Comparison of ENCODE assay signal across 8 cellular contexts in genomic region chr6:52157301-52157930, GRCh38. TPM values are rescaled to one million over a fixed set of nuclear protein-coding genes. Genes with fewer than 3 reads are reported as not detected.
DNase-seq lines count a peak whose midpoint lies in the region; ATAC-seq and TF ChIP-seq lines count a peak whose summit lies in the region.

No MANE protein-coding gene starts in this region.

- H3K4me3 Mint-ChIP-seq in chondrocyte (ENCODE audit: unreplicated experiment) = no peak overlapping the region
- no peak overlapping the region for H3K4me3 Mint-ChIP-seq in T-helper 17 cell

- H3K27me3 Mint-ChIP-seq in chondrocyte (ENCODE audit: low read depth) (peaks cover 33% of the 10 kb centered on the region), T-helper 17 cell (peaks cover 28% of the 10 kb centered on the region)

- H3K9me3 Mint-ChIP-seq in chondrocyte (ENCODE audit: low read depth) = no peaks in the 10 kb centered on the region

- no peaks in the 10 kb centered on the region for H3K9me3 ChIP-seq in T-helper 17 cell (ENCODE audit: control insufficient read depth, low read length, poor library complexity, severe bottlenecking)

- TF ChIP-seq CTCF in chondrocyte (IDR thresholded peaks at IDR 0.05) = no peak

- DNase-seq in CD1c-positive myeloid dendritic cell (ENCODE audit: extremely low spot score) = peak; percentile 41
- no peak for DNase-seq in chondrocyte (ENCODE audit: low spot score)
- DNase-seq in SHP77 (lab: John Stamatoyannopoulos, UW) = no peak
- no peak for DNase-seq in NCI-H1436 (lab: John Stamatoyannopoulos, UW)
- DNase-seq in T-helper 17 cell = no peak
- no peak for DNase-seq in DMS53 treated with DMSO at 0.1 percent for 48 hours (lab: John Stamatoyannopoulos, UW; ENCODE audit: unreplicated experiment)

- H3K4me1 Mint-ChIP-seq in chondrocyte (ENCODE audit: low read depth) (no peaks in the 10 kb centered on the region), T-helper 17 cell (peaks cover 19% of the 10 kb centered on the region)

- H3K36me3 Mint-ChIP-seq in chondrocyte (ENCODE audit: low read depth) (no peaks in the 10 kb centered on the region), T-helper 17 cell (ENCODE audit: low read depth) (no peaks in the 10 kb centered on the region)

- ATAC-seq in GM19455 (IDR thresholded peaks at IDR 0.05; ENCODE audit: unreplicated experiment) (peak; percentile 43), HG03342 (IDR thresholded peaks at IDR 0.05; ENCODE audit: unreplicated experiment) (peak; percentile 64), T-helper 17 cell (no peak)

- H3K27ac Mint-ChIP-seq in chondrocyte (ENCODE audit: unreplicated experiment) = peak overlapping the region; percentile 18
- no peak overlapping the region for H3K27ac Mint-ChIP-seq in T-helper 17 cell

RNA-seq across cellular contexts. Expression of gene IL17A, which starts 28.8 kb away (rescaled TPM):
- total RNA-seq in chondrocyte (not detected in 3 replicates), T-helper 17 cell (under 1 TPM; 0.50 to 0.68 TPM)
